31 cellular contexts compared by ENCODE assay signal in genomic region chr3:19347701-19348100, GRCh38.
DNase-seq lines count a peak whose midpoint lies in the region; ATAC-seq, FAIRE-seq and TF ChIP-seq lines count a peak whose summit lies in the region.
"Had no signal": no experiment of that assay in that cellular context is flagged by ENCODE, and none has a peak within 500 bp of the region (broad histone marks: within the 10 kb centered on the region; RNA-seq: fewer than 3 reads in every experiment).

No MANE protein-coding gene starts in this region.

- H3K9me3 Mint-ChIP-seq in GM23338, result peaks cover 22% of the 10 kb centered on the region; the same call in 2 of the 3 replicates
- H3K9me3 Mint-ChIP-seq: activated T-cell treated with anti-CD3 and anti-CD28 coated beads, Interleukin-2, amount 50 U/mL, for 72 hours; type B pancreatic cell had no signal

- H3K27ac ChIP-seq in GM23338 (ENCODE audit: low read depth) (no peak overlapping the region), kidney (ENCODE audit: low read depth in 2 of 2, low read length in 2 of 2) (no peak overlapping the region)
- H3K27ac ChIP-seq: BLaER1, heart right ventricle, ovary had no signal

- H3K36me3 Mint-ChIP-seq in GM23338 (ENCODE audit: low read depth), result peaks cover 23% of the 10 kb centered on the region
- H3K36me3 Mint-ChIP-seq: activated CD8-positive, alpha-beta memory T cell treated with anti-CD3 and anti-CD28 coated beads, Interleukin-2, amount 10 ng/mL, durations not matched to agents 7 days and 5 days; type B pancreatic cell had no signal

- no peak overlapping the region for H3K4me3 Mint-ChIP-seq in GM23338
- H3K4me3 Mint-ChIP-seq: activated CD8-positive, alpha-beta memory T cell treated with anti-CD3 and anti-CD28 coated beads, Interleukin-2, amount 10 ng/mL, durations not matched to agents 7 days and 5 days; activated T-cell treated with anti-CD3 and anti-CD28 coated beads, Interleukin-2, amount 50 U/mL, for 72 hours; type B pancreatic cell; WTC11 had no signal

- H3K27me3 ChIP-seq in GM23338 (ENCODE audit: insufficient read depth), result no peaks in the 10 kb centered on the region
- H3K27me3 ChIP-seq: BLaER1, heart right ventricle, ovary had no signal

- no peak for ATAC-seq in GM23338
- ATAC-seq in GM19452 (IDR thresholded peaks at IDR 0.05; ENCODE audit: unreplicated experiment), result no peak
- ATAC-seq: activated CD8-positive, alpha-beta memory T cell treated with anti-CD3 and anti-CD28 coated beads, Interleukin-2, amount 10 ng/mL, durations not matched to agents 7 days and 5 days; activated T-cell treated with anti-CD3 and anti-CD28 coated beads, Interleukin-2, amount 50 U/mL, for 72 hours; heart right ventricle; PC-3 had no signal

- no peak overlapping the region for H2AFZ ChIP-seq in GM23338

- H3K79me2 ChIP-seq in GM23338 (replicated peaks; ENCODE audit: insufficient read depth), result no peaks in the 10 kb centered on the region

- H3K27ac Mint-ChIP-seq in GM23338, result no peak overlapping the region; the same call in none of the 2 replicates
- H3K27ac Mint-ChIP-seq: activated CD8-positive, alpha-beta memory T cell treated with anti-CD3 and anti-CD28 coated beads, Interleukin-2, amount 10 ng/mL, durations not matched to agents 7 days and 5 days; activated T-cell treated with anti-CD3 and anti-CD28 coated beads, Interleukin-2, amount 50 U/mL, for 72 hours; type B pancreatic cell; WTC11 had no signal

- TF ChIP-seq CTCF in GM12865 (IDR thresholded peaks at IDR 0.05; ENCODE audit: insufficient read depth, low read depth, low read length, missing control alignments) (no peak), GM23338 (conservative IDR thresholded peaks at IDR 0.05; ENCODE audit: low read depth in 2 of 2) (no peak), kidney (IDR thresholded peaks at IDR 0.05; ENCODE audit: borderline replicate concordance, extremely low read depth, insufficient read depth) (no peak)

- H3K4me2 ChIP-seq in GM23338, result 0 out of 2 replicates have a peak overlapping the region, but pooled peaks have one; percentile 1
- H3K4me2 ChIP-seq: BLaER1 had no signal

- H3K4me1 Mint-ChIP-seq in GM23338, result peaks cover 23% of the 10 kb centered on the region
- H3K4me1 Mint-ChIP-seq: activated CD8-positive, alpha-beta memory T cell treated with anti-CD3 and anti-CD28 coated beads, Interleukin-2, amount 10 ng/mL, durations not matched to agents 7 days and 5 days had no signal

- intact Hi-C loops in kidney (cut with DNase I), result no loop called here

- no peaks in the 10 kb centered on the region for H4K20me1 ChIP-seq in GM23338 (replicated peaks; ENCODE audit: insufficient read depth)
- H4K20me1 ChIP-seq: BLaER1 had no signal

- DNase-seq in GM12865 (ENCODE audit: low read depth), result peak; percentile 22
- no peak for DNase-seq in GM23338 (ENCODE audit: low spot score)
- peak; percentile 38 for DNase-seq in OCI-M1 (lab: John Stamatoyannopoulos, UW)
- DNase-seq in germinal center (ENCODE audit: low spot score), result peak; percentile 25
- no peak for DNase-seq in NCI-H2107 (lab: John Stamatoyannopoulos, UW)
- no peak for DNase-seq in AG08395 (ENCODE audit: low spot score)
- no peak for DNase-seq in kidney
- DNase-seq: activated CD4-positive, alpha-beta T cell treated with anti-CD3 and anti-CD28 coated beads, Interleukin-2, amount 50 U/mL, for 1 hour; activated CD8-positive, alpha-beta memory T cell treated with anti-CD3 and anti-CD28 coated beads, Interleukin-2, amount 10 ng/mL, durations not matched to agents 7 days and 5 days; activated naive CD4-positive, alpha-beta T cell treated with Interleukin-2 at 50 U/mL for 16 hours; activated T-cell treated with anti-CD3 and anti-CD28 coated beads, Interleukin-2, amount 50 U/mL, for 72 hours; amygdala; DMS79; effector CD4-positive, alpha-beta T cell; erythroblast; heart right ventricle; NCI-H1105; NCI-H187 treated with DMSO at 0.1 percent for 48 hours; ovary; PC-3; retina; Right ventricle myocardium superior; small intestine; stimulated activated CD4-positive, alpha-beta T cell treated with anti-CD3 and anti-CD28 coated beads, Interleukin-1b, Interleukin-23, amount 100 ng/mL, for 48 hours; stimulated activated CD8-positive, alpha-beta memory T cell treated with anti-CD3 and anti-CD28 coated beads, Interleukin-4, amount 100 ng/mL, for 48 hours had no signal

- H3K4me1 ChIP-seq in GM23338 (ENCODE audit: insufficient read depth) (peaks cover 19% of the 10 kb centered on the region), kidney (ENCODE audit: control insufficient read depth in 1 of 2, insufficient read depth in 1 of 2, low read depth in 1 of 2, low read length in 2 of 2) (no peaks in the 10 kb centered on the region)
- H3K4me1 ChIP-seq: BLaER1 had no signal

- no peaks in the 10 kb centered on the region for H3F3A ChIP-seq in GM23338 (replicated peaks; ENCODE audit: low read depth)

- no peaks in the 10 kb centered on the region for H3K9me3 ChIP-seq in kidney (ENCODE audit: control insufficient read depth in 1 of 2, low read length in 2 of 2)
- H3K9me3 ChIP-seq: BLaER1, ovary had no signal

- no peak overlapping the region for H3K9ac ChIP-seq in kidney (ENCODE audit: low read length in 2 of 2)
- H3K9ac ChIP-seq: BLaER1 had no signal

- no peaks in the 10 kb centered on the region for H3K27me3 Mint-ChIP-seq in GM23338 (ENCODE audit: insufficient read depth, low read depth, poor library complexity)
- H3K27me3 Mint-ChIP-seq: activated CD8-positive, alpha-beta memory T cell treated with anti-CD3 and anti-CD28 coated beads, Interleukin-2, amount 10 ng/mL, durations not matched to agents 7 days and 5 days; type B pancreatic cell had no signal

- H3K36me3 ChIP-seq in GM23338 (ENCODE audit: insufficient read depth) (no peaks in the 10 kb centered on the region), kidney (ENCODE audit: control insufficient read depth in 1 of 2, insufficient read depth in 2 of 2, low read length in 2 of 2) (no peaks in the 10 kb centered on the region)
- H3K36me3 ChIP-seq: BLaER1, heart right ventricle, ovary had no signal

- H3K9me2 ChIP-seq in GM23338 (ENCODE audit: insufficient read depth), result no peaks in the 10 kb centered on the region

- no peak for FAIRE-seq in kidney (lab: Jason Lieb, UNC)
- FAIRE-seq: H54, small intestine had no signal

- H3K4me3 ChIP-seq in GM12865 (ENCODE audit: low read depth, low read length) (peak overlapping the region; percentile 22), GM23338 (no peak overlapping the region), kidney (ENCODE audit: low read length in 2 of 2) (no peak overlapping the region)
- H3K4me3 ChIP-seq: BLaER1, heart right ventricle, lung, ovary had no signal

TF ChIP-seq in GM23338, 12 proteins besides CTCF, POLR2A, EP300 and RAD21 (continues in another document):
- TF ChIP-seq ZNF331 (CRISPR knock-in tag; IDR thresholded peaks at IDR 0.05; ENCODE audit: low read depth), result no peak
- no peak for TF ChIP-seq ZNF462 (CRISPR knock-in tag; IDR thresholded peaks at IDR 0.05)

Comparison
In these comparisons a context has a peak if more than half of its experiments do, and no peak if none do; other contexts are left out.
1. DNase-seq: peak in GM12865 (single experiment), OCI-M1 (single experiment) and germinal center (single experiment); none in GM23338 (single experiment), NCI-H2107 (single experiment), AG08395 (single experiment) and kidney (single experiment).